In genomic region chr12:95643251-95643650, GRCh38 we compare ENCODE assay signal across 20 cellular contexts.
DNase-seq lines count a peak whose midpoint lies in the region; ATAC-seq, FAIRE-seq and TF ChIP-seq lines count a peak whose summit lies in the region.
"Had no signal": no experiment of that assay in that cellular context is flagged by ENCODE, and none has a peak within 500 bp of the region (broad histone marks: within the 10 kb centered on the region; RNA-seq: fewer than 3 reads in every experiment).

No MANE protein-coding gene starts in this region.

- no peak for FAIRE-seq in HepG2 (lab: Jason Lieb, UNC)
- FAIRE-seq: G401.6, GM12892, H54 had no signal

- H3K27me3 Mint-ChIP-seq in neural progenitor cell (ENCODE audit: insufficient read depth, low read depth) (peaks cover 6% of the 10 kb centered on the region), chondrocyte (ENCODE audit: low read depth) (no peaks in the 10 kb centered on the region)
- H3K27me3 Mint-ChIP-seq in activated T-helper 2 cell treated with anti-CD3 and anti-CD28 coated beads, Interferon-gamma antibody, Interleukin-2, Interleukin-4, amounts not matched to agents 10 μg/mL and 5 μg/mL and 100 μg/mL, durations not matched to agents 14 hours and 24 hours and 36 hours (ENCODE audit: low read depth) = no peaks in the 10 kb centered on the region
- H3K27me3 Mint-ChIP-seq: CD4-positive, CD25-positive, alpha-beta regulatory T cell had no signal

- TF ChIP-seq POLR2A in HepG2 (IDR thresholded peaks at IDR 0.05; ENCODE audit: insufficient read depth in 1 of 2, low read depth in 2 of 2, low read length in 2 of 2) (no peak), right lobe of liver (IDR thresholded peaks at IDR 0.05) (no peak)

- no peak for TF ChIP-seq CTCF in HepG2 (CRISPR knock-in tag; IDR thresholded peaks at IDR 0.05)
- no peak for TF ChIP-seq CTCF in right lobe of liver (IDR thresholded peaks at IDR 0.05)
- TF ChIP-seq CTCF in neural progenitor cell (IDR thresholded peaks at IDR 0.05) = no peak
- TF ChIP-seq CTCF in chondrocyte (IDR thresholded peaks at IDR 0.05) = no peak

- H3K4me1 ChIP-seq in HepG2 (ENCODE audit: insufficient read depth, low read length) (peaks cover 14% of the 10 kb centered on the region), right lobe of liver (no peaks in the 10 kb centered on the region), neural progenitor cell (peaks cover 13% of the 10 kb centered on the region)
- H3K4me1 ChIP-seq: BLaER1 had no signal

- POLR2A ChIA-PET in HepG2 (lab: Yijun Ruan, JAX) = interaction anchor here (2.1 kb wide), 1 partner anchor 8 kb away, joined by 7 read pairs; no protein-coding TSS in a partner anchor

- H3K4me1 Mint-ChIP-seq in neural progenitor cell = peaks cover 7% of the 10 kb centered on the region
- peaks cover 39% of the 10 kb centered on the region for H3K4me1 Mint-ChIP-seq in chondrocyte (ENCODE audit: low read depth)
- H3K4me1 Mint-ChIP-seq in activated T-helper 2 cell treated with anti-CD3 and anti-CD28 coated beads, Interferon-gamma antibody, Interleukin-2, Interleukin-4, amounts not matched to agents 10 μg/mL and 5 μg/mL and 100 μg/mL, durations not matched to agents 14 hours and 24 hours and 36 hours (ENCODE audit: low read depth) = no peaks in the 10 kb centered on the region
- H3K4me1 Mint-ChIP-seq: B cell had no signal

- no peak overlapping the region for H3K27ac ChIP-seq in HepG2 (ENCODE audit: extremely low read length, insufficient read depth, low read length)
- no peak overlapping the region for H3K27ac ChIP-seq in right lobe of liver
- no peak overlapping the region for H3K27ac ChIP-seq in neural progenitor cell
- H3K27ac ChIP-seq: 22Rv1, BLaER1, C4-2B had no signal

- H3K4me3 Mint-ChIP-seq in neural progenitor cell = peak overlapping the region; percentile 33
- H3K4me3 Mint-ChIP-seq in chondrocyte (ENCODE audit: unreplicated experiment) = no peak overlapping the region
- H3K4me3 Mint-ChIP-seq in activated T-helper 2 cell treated with anti-CD3 and anti-CD28 coated beads, Interferon-gamma antibody, Interleukin-2, Interleukin-4, amounts not matched to agents 10 μg/mL and 5 μg/mL and 100 μg/mL, durations not matched to agents 14 hours and 24 hours and 36 hours (ENCODE audit: low read depth) = no peak overlapping the region
- H3K4me3 Mint-ChIP-seq: B cell; CD4-positive, CD25-positive, alpha-beta regulatory T cell; CD8-positive, alpha-beta T cell; HFFc6 had no signal

- H3K9me3 ChIP-seq in HepG2 (ENCODE audit: low read length) = no peaks in the 10 kb centered on the region
- no peaks in the 10 kb centered on the region for H3K9me3 ChIP-seq in right lobe of liver
- H3K9me3 ChIP-seq in neural progenitor cell (ENCODE audit: low read depth) = no peaks in the 10 kb centered on the region
- H3K9me3 ChIP-seq: BLaER1, Caco-2, HAP-1 had no signal

- H3K79me2 ChIP-seq in HepG2 (ENCODE audit: insufficient read depth, low read length) (no peaks in the 10 kb centered on the region), neural progenitor cell (ENCODE audit: low read depth) (no peaks in the 10 kb centered on the region)

- H3K36me3 Mint-ChIP-seq in neural progenitor cell = no peaks in the 10 kb centered on the region
- H3K36me3 Mint-ChIP-seq in chondrocyte (ENCODE audit: low read depth) = no peaks in the 10 kb centered on the region
- no peaks in the 10 kb centered on the region for H3K36me3 Mint-ChIP-seq in activated T-helper 2 cell treated with anti-CD3 and anti-CD28 coated beads, Interferon-gamma antibody, Interleukin-2, Interleukin-4, amounts not matched to agents 10 μg/mL and 5 μg/mL and 100 μg/mL, durations not matched to agents 14 hours and 24 hours and 36 hours (ENCODE audit: low read depth)
- H3K36me3 Mint-ChIP-seq: CD4-positive, CD25-positive, alpha-beta regulatory T cell; CD8-positive, alpha-beta T cell had no signal

- intact Hi-C loops in HepG2 (cut with micrococcal nuclease; ENCODE audit: unreplicated experiment) = no loop called here
- intact Hi-C loops in right lobe of liver (cut with DNase I) = no loop called here
- intact Hi-C loops in left colon (cut with DNase I, micrococcal nuclease) = no loop called here
- intact Hi-C loops in activated T-helper 2 cell treated with anti-CD3 and anti-CD28 coated beads, Interferon-gamma antibody, Interleukin-2, Interleukin-4, amounts not matched to agents 10 μg/mL and 5 μg/mL and 100 μg/mL, durations not matched to agents 14 hours and 24 hours and 36 hours (cut with micrococcal nuclease) = no loop called here

- WGBS in HepG2 (ENCODE audit: low lambda C conversion rate) = 35% methylated on average over 3 of the region's 4 CpGs
- 91% methylated on average over 4 of the region's 4 CpGs for WGBS in right lobe of liver (ENCODE audit: insufficient coverage, low coverage, low lambda C conversion rate, missing lambda C conversion rate)

- H2AFZ ChIP-seq in HepG2 (ENCODE audit: low read length) (no peak overlapping the region), neural progenitor cell (replicated peaks) (no peak overlapping the region)

- H3K36me3 ChIP-seq in HepG2 (replicated peaks in 1 of 2; ENCODE audit: control insufficient read depth in 1 of 2, insufficient read depth in 2 of 2, low read length in 2 of 2) (no peaks in the 10 kb centered on the region), right lobe of liver (no peaks in the 10 kb centered on the region), neural progenitor cell (no peaks in the 10 kb centered on the region)
- H3K36me3 ChIP-seq: BLaER1, HAP-1 had no signal

- H3K27me3 ChIP-seq in HepG2 (ENCODE audit: control insufficient read depth in 1 of 2, insufficient read depth in 2 of 2, low read length in 2 of 2) = no peaks in the 10 kb centered on the region
- H3K27me3 ChIP-seq in right lobe of liver = no peaks in the 10 kb centered on the region
- H3K27me3 ChIP-seq in neural progenitor cell = no peaks in the 10 kb centered on the region
- H3K27me3 ChIP-seq: BLaER1 had no signal

- TF ChIP-seq EP300 in HepG2 (IDR thresholded peaks at IDR 0.05; ENCODE audit: low read depth in 2 of 2, low read length in 2 of 2) (no peak), HepG2 (CRISPR knock-in tag; IDR thresholded peaks at IDR 0.05; ENCODE audit: borderline replicate concordance) (no peak)

- ATAC-seq in HepG2 (peak; percentile 53; the same call in 2 of the 3 replicates), right lobe of liver (no peak), left colon (peak; percentile 61)
- ATAC-seq: CD8-positive, alpha-beta T cell had no signal

- H3K4me3 ChIP-seq in HepG2 (replicated peaks in 1 of 3; ENCODE audit: insufficient read depth in 1 of 3, low read depth in 2 of 3, low read length in 3 of 3) (no peak overlapping the region), right lobe of liver (no peak overlapping the region), neural progenitor cell (no peak overlapping the region)
- H3K4me3 ChIP-seq: BLaER1, HAP-1 had no signal

- peaks cover 3% of the 10 kb centered on the region for H3K9me3 Mint-ChIP-seq in neural progenitor cell
- peaks cover 2% of the 10 kb centered on the region for H3K9me3 Mint-ChIP-seq in chondrocyte (ENCODE audit: low read depth)
- H3K9me3 Mint-ChIP-seq in activated T-helper 2 cell treated with anti-CD3 and anti-CD28 coated beads, Interferon-gamma antibody, Interleukin-2, Interleukin-4, amounts not matched to agents 10 μg/mL and 5 μg/mL and 100 μg/mL, durations not matched to agents 14 hours and 24 hours and 36 hours = no peaks in the 10 kb centered on the region
- H3K9me3 Mint-ChIP-seq: CD8-positive, alpha-beta T cell; HFFc6 had no signal

- H3K9ac ChIP-seq in HepG2 (ENCODE audit: insufficient read depth, low read depth, low read length) = no peak overlapping the region
- H3K9ac ChIP-seq in neural progenitor cell = no peak overlapping the region
- H3K9ac ChIP-seq: BLaER1 had no signal

- no peak for TF ChIP-seq RAD21 in HepG2 (CRISPR knock-in tag; IDR thresholded peaks at IDR 0.05)

- H4K20me1 ChIP-seq in HepG2 (ENCODE audit: insufficient read depth, low read length) (no peaks in the 10 kb centered on the region), neural progenitor cell (ENCODE audit: low read depth) (no peaks in the 10 kb centered on the region)
- H4K20me1 ChIP-seq: BLaER1 had no signal

- H3F3A ChIP-seq in neural progenitor cell (ENCODE audit: low read depth) = peaks cover 20% of the 10 kb centered on the region

- no TSS peak for BruUV-seq in HepG2 (replicated peaks; lab: Mats Ljungman, UMichigan)

- in situ Hi-C loops in HepG2 (cut with HindIII; ENCODE audit: extremely low pct_ligation_motif_present, low pct_unique_long_range_greater_than_20kb) = no loop called here

- CTCF ChIA-PET in HepG2 (lab: Yijun Ruan, JAX; ENCODE audit: low intra/inter-chr PET ratio, low total read pairs) = no interaction called here

- no peak overlapping the region for H3K27ac Mint-ChIP-seq in neural progenitor cell
- no peak overlapping the region for H3K27ac Mint-ChIP-seq in chondrocyte (ENCODE audit: unreplicated experiment)
- H3K27ac Mint-ChIP-seq in activated T-helper 2 cell treated with anti-CD3 and anti-CD28 coated beads, Interferon-gamma antibody, Interleukin-2, Interleukin-4, amounts not matched to agents 10 μg/mL and 5 μg/mL and 100 μg/mL, durations not matched to agents 14 hours and 24 hours and 36 hours = no peak overlapping the region
- H3K27ac Mint-ChIP-seq: B cell; CD4-positive, CD25-positive, alpha-beta regulatory T cell; CD8-positive, alpha-beta T cell; HFFc6 had no signal

- DNase-seq in HepG2 (ENCODE audit: low spot score) (no peak), right lobe of liver (no peak), left colon (no peak), neural progenitor cell (ENCODE audit: low spot score) (no peak), NCI-H345 (lab: John Stamatoyannopoulos, UW) (no peak), chondrocyte (ENCODE audit: low spot score) (no peak)
- no peak for DNase-seq in activated T-helper 2 cell treated with anti-CD3 and anti-CD28 coated beads, Interferon-gamma antibody, Interleukin-2, Interleukin-4, amounts not matched to agents 10 μg/mL and 5 μg/mL and 100 μg/mL, durations not matched to agents 14 hours and 24 hours and 36 hours (ENCODE audit: low spot score)
- DNase-seq: Caco-2; CD4-positive, CD25-positive, alpha-beta regulatory T cell; CD8-positive, alpha-beta T cell; GOT3; HFFc6 had no signal

- peak overlapping the region; percentile 36; the same call in 1 of the 2 replicates for H3K4me2 ChIP-seq in HepG2 (ENCODE audit: low read depth, low read length)
- no peak overlapping the region for H3K4me2 ChIP-seq in neural progenitor cell
- H3K4me2 ChIP-seq: BLaER1 had no signal

TF ChIP-seq in HepG2, 621 proteins besides CTCF, POLR2A, EP300 and RAD21 (continues in another document):
- TF ChIP-seq ZBTB8A (CRISPR knock-in tag; IDR thresholded peaks at IDR 0.05; ENCODE audit: borderline replicate concordance, low read depth) (no peak), ZNF660 (CRISPR knock-in tag; IDR thresholded peaks at IDR 0.05; ENCODE audit: borderline replicate concordance, low read depth) (no peak), TOPORS (CRISPR knock-in tag; IDR thresholded peaks at IDR 0.05) (no peak)

Comparison
In these comparisons a context has a peak if more than half of its experiments do, and no peak if none do; other contexts are left out.
1. ATAC-seq: peak in HepG2 (single experiment) and left colon (single experiment); none in right lobe of liver (0 of 4).